In the genomic region with DNA sequence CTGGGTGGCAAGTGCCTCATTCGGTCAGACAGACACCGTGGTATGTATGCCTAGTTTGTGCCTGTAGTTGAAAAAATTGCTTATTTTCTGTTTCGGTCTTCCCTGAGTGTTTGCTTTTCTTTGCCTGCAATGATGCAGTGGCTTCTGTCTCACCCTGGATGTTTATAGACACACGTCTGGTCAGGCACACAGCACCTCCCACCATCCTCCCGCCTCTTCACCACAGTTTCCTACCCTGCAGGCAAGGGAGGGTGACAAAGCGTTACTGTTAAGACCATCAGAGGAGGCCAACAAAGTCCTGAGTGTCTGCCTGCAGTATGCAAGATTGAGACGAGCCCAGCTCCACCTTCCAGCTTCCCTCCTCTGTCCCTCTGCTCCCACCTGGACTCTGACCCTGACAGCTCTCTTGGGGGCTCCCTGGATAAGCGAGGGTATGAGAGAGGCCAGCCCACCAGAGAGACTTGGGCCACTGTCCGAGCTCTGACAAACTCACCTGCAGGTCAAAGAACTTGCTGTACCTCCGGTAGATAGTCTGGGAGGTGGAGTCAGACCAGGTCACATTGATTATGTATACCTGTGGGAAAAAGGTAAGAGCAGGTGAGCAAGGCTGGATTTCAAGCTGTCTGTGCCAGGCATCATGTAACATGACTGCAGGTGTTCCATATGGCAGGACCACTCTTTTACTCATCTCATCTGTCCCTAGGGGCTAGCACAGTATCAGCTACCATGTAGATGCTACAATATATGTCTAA, we compare ENCODE assay signal across 8 cellular contexts. TPM values are rescaled to one million over a fixed set of nuclear protein-coding genes. Genes with fewer than 3 reads are reported as not detected.
A peak's percentile ranks its signal among the peaks of the same experiment; 100 is the strongest.
DNase-seq lines count a peak whose midpoint lies in the region.

No MANE protein-coding gene starts in this region.

- no peaks in the 10 kb centered on the region for H3K9me3 Mint-ChIP-seq in activated naive CD8-positive, alpha-beta T cell (ENCODE audit: low read depth)

- H3K4me1 Mint-ChIP-seq in activated naive CD8-positive, alpha-beta T cell (ENCODE audit: low read depth) = peaks cover 20% of the 10 kb centered on the region

- H3K4me3 Mint-ChIP-seq in activated naive CD8-positive, alpha-beta T cell = no peak overlapping the region

- no peaks in the 10 kb centered on the region for H3K36me3 Mint-ChIP-seq in activated naive CD8-positive, alpha-beta T cell

- peak overlapping the region; percentile 79 for H3K27ac Mint-ChIP-seq in activated naive CD8-positive, alpha-beta T cell

- no peaks in the 10 kb centered on the region for H3K27me3 Mint-ChIP-seq in activated naive CD8-positive, alpha-beta T cell

- DNase-seq in ELF-1 (ENCODE audit: low read depth, low spot score) (peak; percentile 75), H4 (ENCODE audit: low spot score) (peak; percentile 91), NCI-H510A (lab: John Stamatoyannopoulos, UW) (peak; percentile 50), ureter (ENCODE audit: low spot score) (no peak), ecto neural progenitor cell (ENCODE audit: low spot score) (no peak), HCEC 1CT (no peak)
- peak in 2 of 3 experiments; percentile 12 to 23 for DNase-seq in stimulated activated CD4-positive, alpha-beta T cell treated with anti-CD3 and anti-CD28 coated beads, TNF-alpha, amount 100 ng/mL, for 4 hours (ENCODE audit: low read depth in 3 of 3)

RNA-seq across cellular contexts. Expression of gene SH3PXD2A, which starts 54.4 kb away (rescaled TPM):
- 1.2 and 1.7 TPM in 2 replicates for total RNA-seq in H4 (2014; rRNA removed; shearing (Covaris generic))
- 50.3 TPM for total RNA-seq in ureter

Comparison
In these comparisons a context has a peak if more than half of its experiments do, and no peak if none do; other contexts are left out.
1. DNase-seq: peak in ELF-1 (single experiment), H4 (single experiment), NCI-H510A (single experiment) and stimulated activated CD4-positive, alpha-beta T cell treated with anti-CD3 and anti-CD28 coated beads, TNF-alpha, amount 100 ng/mL, for 4 hours (2 of 3); none in ureter (single experiment), ecto neural progenitor cell (single experiment) and HCEC 1CT (single experiment).
2. RNA of gene SH3PXD2A, which starts 54.4 kb away (total RNA-seq): 50.3 TPM in ureter (single experiment); 1.2 to 1.7 TPM in H4; every median in the first group is over 10 times any median in the second.